In the genomic region with DNA sequence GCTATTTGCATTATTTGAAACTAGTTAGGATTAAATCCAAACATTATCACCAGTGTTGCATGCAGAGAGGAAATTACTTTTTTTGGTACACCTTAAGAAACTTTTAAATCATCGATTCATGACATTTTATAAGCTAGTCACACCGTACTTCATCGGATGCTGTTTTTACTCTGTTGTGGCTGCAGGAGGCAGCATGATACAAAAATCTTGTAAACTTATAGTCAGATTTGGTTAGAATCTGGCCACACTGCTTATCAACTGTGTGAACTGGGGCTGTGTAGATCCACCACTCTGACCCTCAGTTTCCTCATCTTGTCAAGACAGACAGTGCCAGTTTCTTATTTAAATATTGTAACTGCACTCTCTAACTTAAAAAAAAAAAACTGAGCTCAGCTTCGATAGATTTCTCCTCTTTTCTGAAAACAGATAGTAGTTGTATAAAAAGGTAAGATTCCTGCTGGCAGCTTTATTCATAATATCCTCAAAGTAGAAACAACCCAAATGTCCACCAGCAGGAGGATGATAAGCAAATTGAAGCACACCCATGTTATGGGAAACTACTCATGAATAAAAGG, we compare ENCODE assay signal across 2 cellular contexts.
TF ChIP-seq lines count a peak whose summit lies in the region.

No MANE protein-coding gene starts in this region.

TF ChIP-seq in A549, 52 proteins besides CTCF, POLR2A, EP300 and RAD21 (continued from another document):
- TF ChIP-seq NR3C1 (IDR thresholded peaks at IDR 0.05) (no peak), CHD2 (IDR thresholded peaks at IDR 0.05; ENCODE audit: low read length, partially characterized antibody) (no peak), SMC3 (IDR thresholded peaks at IDR 0.05) (peak; percentile 73), ZSCAN20 (CRISPR knock-in tag; IDR thresholded peaks at IDR 0.05) (no peak), FOXS1 (CRISPR knock-in tag; IDR thresholded peaks at IDR 0.05) (no peak)

TF ChIP-seq in HEK293, 187 proteins besides CTCF, POLR2A, EP300 and RAD21:
- TF ChIP-seq, protein P1, sequence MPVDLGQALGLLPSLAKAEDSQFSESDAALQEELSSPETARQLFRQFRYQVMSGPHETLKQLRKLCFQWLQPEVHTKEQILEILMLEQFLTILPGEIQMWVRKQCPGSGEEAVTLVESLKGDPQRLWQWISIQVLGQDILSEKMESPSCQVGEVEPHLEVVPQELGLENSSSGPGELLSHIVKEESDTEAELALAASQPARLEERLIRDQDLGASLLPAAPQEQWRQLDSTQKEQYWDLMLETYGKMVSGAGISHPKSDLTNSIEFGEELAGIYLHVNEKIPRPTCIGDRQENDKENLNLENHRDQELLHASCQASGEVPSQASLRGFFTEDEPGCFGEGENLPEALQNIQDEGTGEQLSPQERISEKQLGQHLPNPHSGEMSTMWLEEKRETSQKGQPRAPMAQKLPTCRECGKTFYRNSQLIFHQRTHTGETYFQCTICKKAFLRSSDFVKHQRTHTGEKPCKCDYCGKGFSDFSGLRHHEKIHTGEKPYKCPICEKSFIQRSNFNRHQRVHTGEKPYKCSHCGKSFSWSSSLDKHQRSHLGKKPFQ (tag by site-specific recombination; IDR thresholded peaks at IDR 0.05), result peak; percentile 53
- peak; percentile 56 for TF ChIP-seq ZNF654 (tag by site-specific recombination; IDR thresholded peaks at IDR 0.05; ENCODE audit: low read depth)
- TF ChIP-seq KLF8 (tag by site-specific recombination; IDR thresholded peaks at IDR 0.05), result no peak
